15 cellular contexts compared by ENCODE assay signal in the genomic region with DNA sequence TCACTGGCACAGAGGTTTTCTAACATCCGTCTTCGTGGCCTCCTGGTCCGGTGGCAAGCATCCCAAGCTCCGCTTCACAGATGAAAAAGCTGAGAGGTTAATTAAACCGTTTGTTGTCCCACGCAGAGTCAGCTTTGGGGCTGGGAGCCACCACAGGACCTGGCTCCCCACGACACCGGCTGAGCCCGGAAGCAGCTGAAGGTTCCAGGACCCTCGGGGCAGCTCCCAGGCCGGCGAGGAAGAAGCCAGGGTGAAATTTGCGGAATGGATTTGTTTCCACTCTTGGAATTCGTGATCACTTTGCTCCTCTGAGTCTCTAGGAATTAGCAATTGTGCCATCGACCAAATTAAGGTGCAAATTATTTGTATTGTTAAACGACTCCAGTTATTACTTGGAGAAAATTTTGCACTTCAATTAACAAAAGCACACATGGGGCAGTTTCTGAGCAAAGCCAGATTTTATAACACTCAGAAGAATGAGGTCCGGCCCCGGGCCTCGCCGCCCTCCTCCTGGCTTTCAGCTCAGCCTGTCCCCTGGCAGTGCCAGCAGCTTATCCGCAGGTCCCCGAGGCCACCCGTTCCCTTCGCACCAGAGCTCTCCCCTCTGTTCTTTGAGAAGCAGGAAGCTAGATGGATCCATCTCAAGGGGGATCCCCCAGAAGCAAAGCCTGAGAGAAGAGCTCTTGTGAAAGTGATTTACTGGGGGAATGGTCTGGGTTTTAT.
"Had no signal": no experiment of that assay in that cellular context is flagged by ENCODE, and none has a peak within 500 bp of the region (broad histone marks: within the 10 kb centered on the region; RNA-seq: fewer than 3 reads in every experiment).

No MANE protein-coding gene starts in this region.

- H3K4me3 ChIP-seq: cardiac muscle cell, left lung, ovary, stomach, thoracic aorta had no signal

- H3K36me3 ChIP-seq: cardiac muscle cell, left lung, ovary, stomach, thoracic aorta had no signal

- H3K9me3 Mint-ChIP-seq: activated T-helper 1 cell treated with anti-CD3 and anti-CD28 coated beads, Interleukin-12 subunit alpha, Interleukin-12 subunit beta, Interleukin-2, Interleukin-4 antibody, amounts not matched to agents 30 ng/mL and 10 ng/mL and 1 ng/mL, durations not matched to agents 14 hours and 24 hours and 36 hours; neural crest cell had no signal

- H3K27ac ChIP-seq: cardiac muscle cell, left lung, ovary, stomach, thoracic aorta had no signal

- H3K27me3 ChIP-seq: cardiac muscle cell, ovary had no signal

- H3K27ac Mint-ChIP-seq: activated T-helper 1 cell treated with anti-CD3 and anti-CD28 coated beads, Interleukin-12 subunit alpha, Interleukin-12 subunit beta, Interleukin-2, Interleukin-4 antibody, amounts not matched to agents 30 ng/mL and 10 ng/mL and 1 ng/mL, durations not matched to agents 14 hours and 24 hours and 36 hours had no signal

- DNase-seq: activated CD4-positive, alpha-beta T cell treated with anti-CD3 and anti-CD28 coated beads for 48 hours; activated CD8-positive, alpha-beta memory T cell treated with anti-CD3 and anti-CD28 coated beads for 24 hours; activated naive CD4-positive, alpha-beta T cell treated with Interleukin-2 at 50 U/mL for 16 hours; erythroblast; islet precursor cell; stimulated activated CD4-positive, alpha-beta T cell treated with anti-CD3 and anti-CD28 coated beads, Interleukin-1b, Interleukin-23, amount 100 ng/mL, for 48 hours; stomach had no signal

- H3K9me3 ChIP-seq: left lung, ovary, stomach, thoracic aorta had no signal

- H3K4me3 Mint-ChIP-seq: activated T-helper 1 cell treated with anti-CD3 and anti-CD28 coated beads, Interleukin-12 subunit alpha, Interleukin-12 subunit beta, Interleukin-2, Interleukin-4 antibody, amounts not matched to agents 30 ng/mL and 10 ng/mL and 1 ng/mL, durations not matched to agents 14 hours and 24 hours and 36 hours; neural crest cell; T-helper 1 cell treated with Interleukin-12 subunit alpha and Interleukin-12 subunit beta and Interleukin-4 antibody, amounts not matched to agents 30 μg/mL and 1 μg/mL, for 36 hours had no signal

- ATAC-seq: left lung, SK-N-SH treated with all-trans-retinoic acid at 6 μM for 48 hours had no signal
